15 cellular contexts compared by ENCODE assay signal in genomic region chr2:231869016-231869415, GRCh38. TPM values are rescaled to one million over a fixed set of nuclear protein-coding genes. Genes with fewer than 3 reads are reported as not detected.
"Had no signal": no experiment of that assay in that cellular context is flagged by ENCODE, and none has a peak within 500 bp of the region (broad histone marks: within the 10 kb centered on the region; RNA-seq: fewer than 3 reads in every experiment).

No MANE protein-coding gene starts in this region.

RNA-seq across cellular contexts. Expression of gene NPPC, which starts 57.2 kb away (rescaled TPM):
- total RNA-seq: hepatocyte, kidney, kidney epithelial cell, left colon, left lobe of liver, left lung, lower leg skin, lower lobe of right lung, mammary epithelial cell, mononuclear cell, mucosa of gallbladder had no signal
- polyA plus RNA-seq: keratinocyte; liver; lung; mammary epithelial cell; naive thymus-derived CD4-positive, alpha-beta T cell had no signal
